ENCODE assay signal across 1 cellular context in genomic region chr18:9771261-9771976, GRCh38.
TF ChIP-seq lines count a peak whose summit lies in the region.

No MANE protein-coding gene starts in this region.

TF ChIP-seq in HepG2, 621 proteins besides CTCF, POLR2A, EP300 and RAD21 (continued from another document and continues in another):
- TF ChIP-seq PRDM4 (CRISPR knock-in tag; IDR thresholded peaks at IDR 0.05; ENCODE audit: borderline replicate concordance) (no peak), ZNF720 (CRISPR knock-in tag; IDR thresholded peaks at IDR 0.05) (no peak), MEIS2 (CRISPR knock-in tag; IDR thresholded peaks at IDR 0.05) (no peak), ZNF207 (IDR thresholded peaks at IDR 0.05; ENCODE audit: borderline replicate concordance) (no peak), BRF2 (CRISPR knock-in tag; IDR thresholded peaks at IDR 0.05) (no peak), SRF (IDR thresholded peaks at IDR 0.05; ENCODE audit: low read depth, low read length) (no peak), ZNF776 (CRISPR knock-in tag; IDR thresholded peaks at IDR 0.05) (no peak), NONO (IDR thresholded peaks at IDR 0.05) (no peak), NONO (CRISPR knock-in tag; conservative IDR thresholded peaks at IDR 0.05) (no peak), SCMH1 (CRISPR knock-in tag; IDR thresholded peaks at IDR 0.05; ENCODE audit: borderline replicate concordance) (no peak), ZFP36L2 (CRISPR knock-in tag; IDR thresholded peaks at IDR 0.05) (no peak), CBX5 (CRISPR knock-in tag; IDR thresholded peaks at IDR 0.05; ENCODE audit: borderline replicate concordance) (peak; percentile 37; the same call in 1 of the 2 replicates), HMGXB4 (CRISPR knock-in tag; IDR thresholded peaks at IDR 0.05; ENCODE audit: borderline replicate concordance in 1 of 2, low read depth in 1 of 2) (peak; percentile 62 to 88; a peak in 3 of 4 replicates), STAG1 (CRISPR knock-in tag; IDR thresholded peaks at IDR 0.05) (peak; percentile 95), RNF219 (CRISPR knock-in tag; IDR thresholded peaks at IDR 0.05) (no peak), TIGD3 (CRISPR knock-in tag; IDR thresholded peaks at IDR 0.05; ENCODE audit: borderline replicate concordance) (no peak), BCLAF1 (IDR thresholded peaks at IDR 0.05) (no peak), MAFF (IDR thresholded peaks at IDR 0.05; ENCODE audit: low read depth, low read length) (no peak), DMTF1 (CRISPR knock-in tag; IDR thresholded peaks at IDR 0.05) (no peak), ZNF280D (CRISPR knock-in tag; IDR thresholded peaks at IDR 0.05) (no peak), ZZZ3 (CRISPR knock-in tag; IDR thresholded peaks at IDR 0.05; ENCODE audit: borderline replicate concordance) (no peak), PHF8 (CRISPR knock-in tag; IDR thresholded peaks at IDR 0.05) (peak; percentile 18; the same call in 1 of the 2 replicates), ZNF724P (CRISPR knock-in tag; IDR thresholded peaks at IDR 0.05; ENCODE audit: borderline replicate concordance) (0 out of 2 replicates have a peak, but pooled peaks have one; percentile 40), ZSCAN31 (CRISPR knock-in tag; IDR thresholded peaks at IDR 0.05; ENCODE audit: low read depth) (no peak), ZNF510 (CRISPR knock-in tag; IDR thresholded peaks at IDR 0.05; ENCODE audit: low read depth) (no peak), DMAP1 (CRISPR knock-in tag; IDR thresholded peaks at IDR 0.05) (no peak), BRCA1 (CRISPR knock-in tag; IDR thresholded peaks at IDR 0.05) (0 out of 2 replicates have a peak, but pooled peaks have one; percentile 41), RXRB (CRISPR knock-in tag; IDR thresholded peaks at IDR 0.05; ENCODE audit: borderline replicate concordance) (peak; percentile 19; the same call in 1 of the 2 replicates), NFYC (CRISPR knock-in tag; IDR thresholded peaks at IDR 0.05) (no peak), POLR2AphosphoS2 (IDR thresholded peaks at IDR 0.05; ENCODE audit: low read depth, low read length) (no peak), TBP (CRISPR knock-in tag; IDR thresholded peaks at IDR 0.05) (no peak), ZFYVE20 (CRISPR knock-in tag; IDR thresholded peaks at IDR 0.05; ENCODE audit: borderline replicate concordance, low read depth) (no peak), KLF13 (CRISPR knock-in tag; IDR thresholded peaks at IDR 0.05) (no peak), ZMYM3 (CRISPR knock-in tag; IDR thresholded peaks at IDR 0.05) (peak; percentile 52), SP5 (CRISPR knock-in tag; IDR thresholded peaks at IDR 0.05; ENCODE audit: borderline replicate concordance, low read depth) (no peak), ZNF772 (CRISPR knock-in tag; IDR thresholded peaks at IDR 0.05) (no peak), GABPA (IDR thresholded peaks at IDR 0.05; ENCODE audit: low read depth, low read length) (no peak), GABPA (CRISPR knock-in tag; IDR thresholded peaks at IDR 0.05; ENCODE audit: low read depth) (no peak), MBNL3 (CRISPR knock-in tag; conservative IDR thresholded peaks at IDR 0.05) (no peak), HOXD1 (CRISPR knock-in tag; IDR thresholded peaks at IDR 0.05) (no peak)
